Comparison of ENCODE assay signal across 20 cellular contexts in the genomic region with DNA sequence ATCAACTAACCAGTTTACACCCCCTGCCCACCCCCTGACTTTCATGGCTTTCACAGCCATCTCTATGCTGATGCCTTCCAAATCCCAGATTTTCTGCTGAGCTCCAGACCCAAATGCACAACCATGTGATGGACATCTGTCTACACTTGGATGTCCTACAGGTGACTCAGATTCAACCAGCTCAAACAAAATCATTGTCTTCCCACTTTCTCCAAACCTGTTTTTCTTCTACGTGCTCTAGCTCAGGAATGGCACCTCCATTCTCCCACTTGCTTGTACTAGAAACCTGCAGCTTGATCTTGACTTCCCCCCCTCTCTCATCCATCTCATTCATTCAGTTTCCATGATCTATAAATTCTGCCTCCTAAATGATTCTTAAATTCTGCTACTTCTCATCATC. TPM values are rescaled to one million over a fixed set of nuclear protein-coding genes. Genes with fewer than 3 reads are reported as not detected.
"Had no signal": no experiment of that assay in that cellular context is flagged by ENCODE, and none has a peak within 500 bp of the region (broad histone marks: within the 10 kb centered on the region; RNA-seq: fewer than 3 reads in every experiment).

No MANE protein-coding gene starts in this region.

- H3K9me3 Mint-ChIP-seq: activated CD4-positive, alpha-beta memory T cell treated with anti-CD3 and anti-CD28 coated beads for 36 hours; activated CD4-positive, alpha-beta T cell treated with anti-CD3 and anti-CD28 coated beads, Interleukin-2, amount 10 ng/mL, durations not matched to agents 24 days and 14 days; activated T-cell treated with anti-CD3 and anti-CD28 coated beads, Interleukin-2, amount 50 U/mL, for 4 hours; WTC11 had no signal

- H3K27ac ChIP-seq: KMS-11 had no signal

- DNase-seq: activated CD4-positive, alpha-beta memory T cell treated with anti-CD3 and anti-CD28 coated beads for 36 hours; activated CD4-positive, alpha-beta T cell treated with anti-CD3 and anti-CD28 coated beads, Interleukin-2, amount 10 ng/mL, durations not matched to agents 24 days and 14 days; activated CD4-positive, CD25-positive, alpha-beta regulatory T cell treated with anti-CD3 and anti-CD28 coated beads, Interleukin-2, amount 50 U/mL, for 72 hours; activated CD8-positive, alpha-beta memory T cell treated with anti-CD3 and anti-CD28 coated beads for 24 hours; activated effector memory CD4-positive, alpha-beta T cell treated with anti-CD3 and anti-CD28 coated beads, Interleukin-2, amount 50 U/mL, for 16 hours; activated naive CD4-positive, alpha-beta T cell treated with Interleukin-2 at 50 U/mL for 16 hours; activated T-cell treated with anti-CD3 and anti-CD28 coated beads, Interleukin-2, amount 50 U/mL, for 4 hours; amygdala; central memory CD4-positive, alpha-beta T cell; MG63; NCI-H1105 treated with DMSO at 0.1 percent for 48 hours; NCI-H1436 treated with DMSO at 0.1 percent for 48 hours; NCI-H187; NCI-H524; SIG-M5; T-helper 17 cell; T-helper 9 cell had no signal

- H3K36me3 Mint-ChIP-seq: activated CD4-positive, alpha-beta memory T cell treated with anti-CD3 and anti-CD28 coated beads for 36 hours; WTC11 had no signal

- H3K4me1 Mint-ChIP-seq: activated CD4-positive, alpha-beta T cell treated with anti-CD3 and anti-CD28 coated beads, Interleukin-2, amount 10 ng/mL, durations not matched to agents 24 days and 14 days had no signal

- H3K4me3 ChIP-seq: MG63 had no signal

- H3K4me3 Mint-ChIP-seq: activated CD4-positive, alpha-beta memory T cell treated with anti-CD3 and anti-CD28 coated beads for 36 hours; activated CD4-positive, alpha-beta T cell treated with anti-CD3 and anti-CD28 coated beads, Interleukin-2, amount 10 ng/mL, durations not matched to agents 24 days and 14 days; activated naive CD8-positive, alpha-beta T cell; activated T-cell treated with anti-CD3 and anti-CD28 coated beads, Interleukin-2, amount 50 U/mL, for 4 hours; T-helper 17 cell; WTC11 had no signal

- H3K9me3 ChIP-seq: MG63 had no signal

- H3K27ac Mint-ChIP-seq: activated CD4-positive, alpha-beta memory T cell treated with anti-CD3 and anti-CD28 coated beads for 36 hours; activated CD4-positive, alpha-beta T cell treated with anti-CD3 and anti-CD28 coated beads, Interleukin-2, amount 10 ng/mL, durations not matched to agents 24 days and 14 days; activated naive CD8-positive, alpha-beta T cell; T-helper 17 cell; WTC11 had no signal

- H3K27me3 ChIP-seq: MG63 had no signal

- H3K27me3 Mint-ChIP-seq: activated CD4-positive, alpha-beta memory T cell treated with anti-CD3 and anti-CD28 coated beads for 36 hours; activated CD4-positive, alpha-beta T cell treated with anti-CD3 and anti-CD28 coated beads, Interleukin-2, amount 10 ng/mL, durations not matched to agents 24 days and 14 days; activated naive CD8-positive, alpha-beta T cell had no signal

- ATAC-seq: activated T-cell treated with anti-CD3 and anti-CD28 coated beads, Interleukin-2, amount 50 U/mL, for 4 hours; T-helper 17 cell; WTC11 had no signal

RNA-seq across cellular contexts. Expression of gene RARRES1, which starts 34.1 kb away (rescaled TPM):
- total RNA-seq: activated CD4-positive, alpha-beta memory T cell treated with anti-CD3 and anti-CD28 coated beads for 36 hours; activated CD4-positive, alpha-beta T cell treated with anti-CD3 and anti-CD28 coated beads, Interleukin-2, amount 10 ng/mL, durations not matched to agents 24 days and 14 days; activated T-cell treated with anti-CD3 and anti-CD28 coated beads, Interleukin-2, amount 50 U/mL, for 4 hours; T-helper 17 cell had no signal
